18 cellular contexts compared by ENCODE assay signal in the genomic region with DNA sequence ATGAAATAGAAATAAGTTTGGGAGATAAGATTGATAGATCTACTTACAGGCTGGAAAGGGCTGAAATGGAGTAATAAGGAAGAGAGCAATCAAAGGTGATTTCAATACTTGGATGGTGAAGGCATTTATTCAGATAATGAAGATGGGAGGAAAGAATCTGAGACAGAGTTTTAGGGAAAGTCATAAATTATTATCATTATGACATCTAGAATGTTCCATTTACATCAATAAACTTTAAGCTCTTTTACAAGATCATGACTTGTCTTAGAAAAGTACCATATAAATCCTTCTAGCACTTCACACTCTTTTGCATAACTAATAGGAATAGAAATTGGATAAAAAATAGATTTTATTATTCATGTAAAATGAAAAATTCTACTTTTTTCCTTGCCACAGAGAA. TPM values are rescaled to one million over a fixed set of nuclear protein-coding genes. Genes with fewer than 3 reads are reported as not detected.
"Had no signal": no experiment of that assay in that cellular context is flagged by ENCODE, and none has a peak within 500 bp of the region (broad histone marks: within the 10 kb centered on the region; RNA-seq: fewer than 3 reads in every experiment).

No MANE protein-coding gene starts in this region.

- H3K36me3 ChIP-seq: cardiac muscle cell, heart left ventricle, left ventricle myocardium inferior, prostate gland, tibial nerve, uterus had no signal

- DNase-seq: activated B cell treated with CpG ODN at 0.5 μM for 24 hours; activated CD4-positive, alpha-beta memory T cell treated with anti-CD3 and anti-CD28 coated beads, Interleukin-2, amount 10 ng/mL, durations not matched to agents 7 days and 5 days; activated CD4-positive, alpha-beta T cell treated with anti-CD3 and anti-CD28 coated beads for 4 hours; activated CD8-positive, alpha-beta memory T cell treated with anti-CD3 and anti-CD28 coated beads, Interleukin-2, amount 10 ng/mL, durations not matched to agents 7 days and 5 days; heart left ventricle; left ventricle myocardium inferior; midbrain; nephron progenitor cell; right cardiac atrium; small intestine; uterus had no signal

- H3K4me3 ChIP-seq: cardiac muscle cell, left ventricle myocardium inferior, prostate gland, uterus had no signal

- H3K4me1 ChIP-seq: prostate gland, uterus had no signal

- H3K27me3 ChIP-seq: tibial nerve had no signal

- H3K9me3 Mint-ChIP-seq: activated B cell treated with CpG ODN at 0.5 μM for 24 hours; activated CD4-positive, alpha-beta memory T cell treated with anti-CD3 and anti-CD28 coated beads, Interleukin-2, amount 10 ng/mL, durations not matched to agents 7 days and 5 days; nephron progenitor cell; stimulated activated naive CD8-positive, alpha-beta T cell treated with anti-CD3 and anti-CD28 coated beads, Interleukin-15, Interleukin-2, amounts not matched to agents 100 ng/mL and 50 ng/mL, for 24 hours had no signal

- H3K36me3 Mint-ChIP-seq: activated CD8-positive, alpha-beta memory T cell treated with anti-CD3 and anti-CD28 coated beads, Interleukin-2, amount 10 ng/mL, durations not matched to agents 7 days and 5 days; activated naive CD8-positive, alpha-beta T cell had no signal

- H3K4me3 Mint-ChIP-seq: activated B cell treated with CpG ODN at 0.5 μM for 24 hours; activated CD4-positive, alpha-beta memory T cell treated with anti-CD3 and anti-CD28 coated beads, Interleukin-2, amount 10 ng/mL, durations not matched to agents 7 days and 5 days; activated CD8-positive, alpha-beta memory T cell treated with anti-CD3 and anti-CD28 coated beads, Interleukin-2, amount 10 ng/mL, durations not matched to agents 7 days and 5 days; nephron progenitor cell; stimulated activated naive CD8-positive, alpha-beta T cell treated with anti-CD3 and anti-CD28 coated beads, Interleukin-15, Interleukin-2, amounts not matched to agents 100 ng/mL and 50 ng/mL, for 24 hours had no signal

- H3K27ac Mint-ChIP-seq: activated B cell treated with CpG ODN at 0.5 μM for 24 hours; activated CD4-positive, alpha-beta memory T cell treated with anti-CD3 and anti-CD28 coated beads, Interleukin-2, amount 10 ng/mL, durations not matched to agents 7 days and 5 days; activated CD8-positive, alpha-beta memory T cell treated with anti-CD3 and anti-CD28 coated beads, Interleukin-2, amount 10 ng/mL, durations not matched to agents 7 days and 5 days; activated naive CD8-positive, alpha-beta T cell; nephron progenitor cell; stimulated activated naive CD8-positive, alpha-beta T cell treated with anti-CD3 and anti-CD28 coated beads, Interleukin-15, Interleukin-2, amounts not matched to agents 100 ng/mL and 50 ng/mL, for 24 hours had no signal

- H3K9me3 ChIP-seq: heart left ventricle, left ventricle myocardium inferior, prostate gland, tibial nerve, uterus had no signal

- H3K27ac ChIP-seq: cardiac muscle cell, epithelial cell of prostate, foreskin keratinocyte, heart left ventricle, left ventricle myocardium inferior, prostate gland, tibial nerve, uterus had no signal

RNA-seq across cellular contexts. Expression of gene SCN9A, which starts 2.2 kb away (rescaled TPM):
- total RNA-seq: activated B cell treated with CpG ODN at 0.5 μM for 24 hours; activated CD8-positive, alpha-beta memory T cell treated with anti-CD3 and anti-CD28 coated beads, Interleukin-2, amount 10 ng/mL, durations not matched to agents 7 days and 5 days had no signal
